In the genomic region with DNA sequence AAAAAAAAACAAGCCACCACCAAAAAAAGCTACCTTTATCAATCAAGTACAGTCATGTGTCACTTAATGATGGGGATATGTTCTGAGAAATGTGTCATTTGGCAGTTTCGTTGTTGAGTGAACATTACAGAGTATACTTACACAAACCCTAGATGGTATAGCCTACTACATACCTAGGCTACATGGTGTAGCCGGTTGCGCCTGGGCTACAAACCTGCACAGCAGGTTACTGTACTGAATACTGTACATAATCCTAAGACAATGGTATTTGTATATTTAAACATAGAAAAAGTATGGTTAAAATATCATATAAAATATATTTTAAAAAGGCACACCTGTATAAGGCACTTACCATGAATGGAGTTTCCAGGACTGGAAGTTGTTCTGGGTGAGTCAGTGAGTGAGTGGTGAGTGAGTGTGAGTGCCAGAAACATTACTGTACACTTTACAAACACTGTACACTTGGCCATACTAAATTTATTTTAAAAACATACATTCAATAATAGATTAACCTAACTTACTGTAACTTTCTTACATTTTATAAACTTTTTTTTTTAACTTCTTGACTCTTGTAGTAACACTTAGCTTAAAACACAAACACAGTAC, we compare ENCODE assay signal across 1 cellular context.
TF ChIP-seq lines count a peak whose summit lies in the region.

No MANE protein-coding gene starts in this region.

TF ChIP-seq in K562, 482 proteins besides CTCF, POLR2A, EP300 and RAD21:
- TF ChIP-seq CBX3 (IDR thresholded peaks at IDR 0.05; ENCODE audit: borderline replicate concordance in 1 of 2, low read length in 2 of 2) (peak in 1 of 2 experiments; percentile 64; a peak in 1 of 3 replicates), ZNF583 (CRISPR knock-in tag; IDR thresholded peaks at IDR 0.05) (no peak), MCM3 (IDR thresholded peaks at IDR 0.05) (no peak), TBL1XR1 (IDR thresholded peaks at IDR 0.05; ENCODE audit: low read length in 2 of 2) (no peak), SAFB (IDR thresholded peaks at IDR 0.05; ENCODE audit: borderline replicate concordance, low read depth, low read length) (no peak), ZNF589 (CRISPR knock-in tag; IDR thresholded peaks at IDR 0.05; ENCODE audit: low read depth) (no peak), ZFP36 (IDR thresholded peaks at IDR 0.05; ENCODE audit: low read depth, low read length, partially characterized antibody) (peak; percentile 12)
- TF ChIP-seq, protein P1, sequence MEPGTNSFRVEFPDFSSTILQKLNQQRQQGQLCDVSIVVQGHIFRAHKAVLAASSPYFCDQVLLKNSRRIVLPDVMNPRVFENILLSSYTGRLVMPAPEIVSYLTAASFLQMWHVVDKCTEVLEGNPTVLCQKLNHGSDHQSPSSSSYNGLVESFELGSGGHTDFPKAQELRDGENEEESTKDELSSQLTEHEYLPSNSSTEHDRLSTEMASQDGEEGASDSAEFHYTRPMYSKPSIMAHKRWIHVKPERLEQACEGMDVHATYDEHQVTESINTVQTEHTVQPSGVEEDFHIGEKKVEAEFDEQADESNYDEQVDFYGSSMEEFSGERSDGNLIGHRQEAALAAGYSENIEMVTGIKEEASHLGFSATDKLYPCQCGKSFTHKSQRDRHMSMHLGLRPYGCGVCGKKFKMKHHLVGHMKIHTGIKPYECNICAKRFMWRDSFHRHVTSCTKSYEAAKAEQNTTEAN (CRISPR knock-in tag; IDR thresholded peaks at IDR 0.05) = no peak
- TF ChIP-seq, protein P2, sequence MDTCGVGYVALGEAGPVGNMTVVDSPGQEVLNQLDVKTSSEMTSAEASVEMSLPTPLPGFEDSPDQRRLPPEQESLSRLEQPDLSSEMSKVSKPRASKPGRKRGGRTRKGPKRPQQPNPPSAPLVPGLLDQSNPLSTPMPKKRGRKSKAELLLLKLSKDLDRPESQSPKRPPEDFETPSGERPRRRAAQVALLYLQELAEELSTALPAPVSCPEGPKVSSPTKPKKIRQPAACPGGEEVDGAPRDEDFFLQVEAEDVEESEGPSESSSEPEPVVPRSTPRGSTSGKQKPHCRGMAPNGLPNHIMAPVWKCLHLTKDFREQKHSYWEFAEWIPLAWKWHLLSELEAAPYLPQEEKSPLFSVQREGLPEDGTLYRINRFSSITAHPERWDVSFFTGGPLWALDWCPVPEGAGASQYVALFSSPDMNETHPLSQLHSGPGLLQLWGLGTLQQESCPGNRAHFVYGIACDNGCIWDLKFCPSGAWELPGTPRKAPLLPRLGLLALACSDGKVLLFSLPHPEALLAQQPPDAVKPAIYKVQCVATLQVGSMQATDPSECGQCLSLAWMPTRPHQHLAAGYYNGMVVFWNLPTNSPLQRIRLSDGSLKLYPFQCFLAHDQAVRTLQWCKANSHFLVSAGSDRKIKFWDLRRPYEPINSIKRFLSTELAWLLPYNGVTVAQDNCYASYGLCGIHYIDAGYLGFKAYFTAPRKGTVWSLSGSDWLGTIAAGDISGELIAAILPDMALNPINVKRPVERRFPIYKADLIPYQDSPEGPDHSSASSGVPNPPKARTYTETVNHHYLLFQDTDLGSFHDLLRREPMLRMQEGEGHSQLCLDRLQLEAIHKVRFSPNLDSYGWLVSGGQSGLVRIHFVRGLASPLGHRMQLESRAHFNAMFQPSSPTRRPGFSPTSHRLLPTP (IDR thresholded peaks at IDR 0.05; ENCODE audit: borderline replicate concordance, extremely low read depth, insufficient read length) = no peak
